24 cellular contexts compared by ENCODE assay signal in the genomic region with DNA sequence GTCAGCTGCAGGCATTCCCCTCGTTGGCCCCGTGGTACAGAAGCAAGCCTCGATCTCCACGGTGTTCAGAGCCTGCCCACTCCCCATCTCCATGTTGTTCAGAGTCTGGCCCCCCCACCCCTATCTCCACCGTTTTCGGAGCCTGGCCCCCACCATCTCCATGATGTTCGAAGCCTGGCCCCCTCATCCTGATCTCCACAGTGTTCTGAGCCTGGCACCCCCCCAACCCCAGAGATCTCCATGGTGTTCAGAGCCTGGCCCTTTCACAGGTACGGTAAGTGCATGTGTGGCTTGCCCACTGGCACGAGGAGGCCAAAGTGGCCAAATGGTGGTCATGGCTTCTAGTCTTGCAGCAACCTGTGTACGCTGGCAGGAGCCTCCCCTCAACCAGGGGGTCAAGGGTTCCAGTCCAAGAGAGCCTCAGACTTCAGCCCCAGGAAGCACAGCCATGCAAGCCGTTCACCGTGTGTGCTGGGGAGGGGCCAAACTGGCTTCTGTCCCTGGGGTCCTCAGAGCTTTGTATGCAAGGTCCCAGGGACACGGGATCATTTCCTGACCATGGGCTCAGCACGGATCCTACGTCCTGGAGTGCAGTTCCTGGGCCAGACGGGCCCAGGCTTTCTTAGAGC. TPM values are rescaled to one million over a fixed set of nuclear protein-coding genes. Genes with fewer than 3 reads are reported as not detected.
DNase-seq lines count a peak whose midpoint lies in the region; ATAC-seq and TF ChIP-seq lines count a peak whose summit lies in the region.
"Had no signal": no experiment of that assay in that cellular context is flagged by ENCODE, and none has a peak within 500 bp of the region (broad histone marks: within the 10 kb centered on the region; RNA-seq: fewer than 3 reads in every experiment).

No MANE protein-coding gene starts in this region.

- H3K36me3 Mint-ChIP-seq in H9 (ENCODE audit: insufficient read depth in 1 of 3, low read depth in 3 of 3): no peaks in the 10 kb centered on the region
- no peaks in the 10 kb centered on the region for H3K36me3 Mint-ChIP-seq in T-helper 2 cell treated with Interferon-gamma antibody and Interleukin-4, amounts not matched to agents 5 μg/mL and 100 μg/mL, for 36 hours (ENCODE audit: low read depth)
- H3K36me3 Mint-ChIP-seq: CD4-positive, alpha-beta memory T cell had no signal

- H3K79me2 ChIP-seq in H9 (ENCODE audit: insufficient read depth, low read length) (no peaks in the 10 kb centered on the region), hepatocyte (no peaks in the 10 kb centered on the region)

- H3K23ac ChIP-seq in H9 (ENCODE audit: insufficient read length, low read depth, low read length): no peak overlapping the region

- intact Hi-C loops in posterior vena cava (cut with DNase I): no loop called here

- no peak overlapping the region; a peak in 2 of 7 replicates for H3K27ac Mint-ChIP-seq in H9
- H3K27ac Mint-ChIP-seq in T-helper 2 cell treated with Interferon-gamma antibody and Interleukin-4, amounts not matched to agents 5 μg/mL and 100 μg/mL, for 36 hours: no peak overlapping the region

- no peak overlapping the region for H4K5ac ChIP-seq in H9 (ENCODE audit: insufficient read length, low read depth, low read length)

- no peak overlapping the region for H3K18ac ChIP-seq in H9 (ENCODE audit: insufficient read length, low read depth, low read length)

- no peaks in the 10 kb centered on the region for H3K9me3 Mint-ChIP-seq in H9
- no peaks in the 10 kb centered on the region for H3K9me3 Mint-ChIP-seq in T-helper 2 cell treated with Interferon-gamma antibody and Interleukin-4, amounts not matched to agents 5 μg/mL and 100 μg/mL, for 36 hours
- H3K9me3 Mint-ChIP-seq: CD4-positive, alpha-beta memory T cell had no signal

- H2AK5ac ChIP-seq in H9 (ENCODE audit: insufficient read length, low read length): no peak overlapping the region

- H3T11ph ChIP-seq in H9 (ENCODE audit: low read length): no peak overlapping the region

- H3K56ac ChIP-seq in H9 (ENCODE audit: insufficient read length, low read depth, low read length): no peak overlapping the region

- H2BK20ac ChIP-seq in H9 (ENCODE audit: low read depth, low read length, poor library complexity, severe bottlenecking): no peak overlapping the region

- no peak overlapping the region for H4K91ac ChIP-seq in H9 (ENCODE audit: insufficient read length, low read depth, low read length)

- no peak overlapping the region for H3K4me3 Mint-ChIP-seq in H9
- H3K4me3 Mint-ChIP-seq in T-helper 2 cell treated with Interferon-gamma antibody and Interleukin-4, amounts not matched to agents 5 μg/mL and 100 μg/mL, for 36 hours: no peak overlapping the region
- H3K4me3 Mint-ChIP-seq: CD4-positive, alpha-beta memory T cell had no signal

- peaks cover 15% of the 10 kb centered on the region for H3K27me3 Mint-ChIP-seq in H9 (ENCODE audit: low read depth)
- H3K27me3 Mint-ChIP-seq in T-helper 2 cell treated with Interferon-gamma antibody and Interleukin-4, amounts not matched to agents 5 μg/mL and 100 μg/mL, for 36 hours (ENCODE audit: low read depth): peaks cover 4% of the 10 kb centered on the region

- H4K20me1 ChIP-seq in BLaER1 (no peaks in the 10 kb centered on the region), H9 (ENCODE audit: control insufficient read depth, insufficient read depth, insufficient read length) (no peaks in the 10 kb centered on the region), hepatocyte (ENCODE audit: insufficient read depth, poor library complexity, severe bottlenecking) (no peaks in the 10 kb centered on the region)

- H3K4me2 ChIP-seq in BLaER1 (peak overlapping the region; percentile 76), H9 (ENCODE audit: insufficient read depth, insufficient read length, low read length) (no peak overlapping the region), hepatocyte (no peak overlapping the region)
- H3K4me2 ChIP-seq: KMS-11 had no signal

- H3K36me3 ChIP-seq in BLaER1: peaks cover 30% of the 10 kb centered on the region
- no peaks in the 10 kb centered on the region for H3K36me3 ChIP-seq in hepatocyte (replicated peaks; ENCODE audit: insufficient read depth, low read depth)
- H3K36me3 ChIP-seq: BE2C had no signal

- H3K9ac ChIP-seq in BLaER1 (no peak overlapping the region), H9 (ENCODE audit: extremely low read depth, insufficient read length, low read length) (no peak overlapping the region)
- H3K9ac ChIP-seq: KMS-11 had no signal

- no peak overlapping the region; the same call in 1 of the 2 replicates for H3K14ac ChIP-seq in H9 (ENCODE audit: insufficient read depth, low read length)

- peak; percentile 19 for DNase-seq in H9
- peak; percentile 1 for DNase-seq in hepatocyte (ENCODE audit: low spot score)
- peak; percentile 44 for DNase-seq in posterior vena cava (ENCODE audit: low spot score)
- DNase-seq in T-helper 2 cell treated with Interferon-gamma antibody and Interleukin-4, amounts not matched to agents 5 μg/mL and 100 μg/mL, for 36 hours (ENCODE audit: low spot score): no peak
- DNase-seq: BE2C; Caco-2; CD4-positive, alpha-beta memory T cell; DMS 273 treated with DMSO at 0.1 percent for 48 hours; DND-41; GOT3; NCI-H1092 treated with DMSO at 0.1 percent for 48 hours; NCI-H1436 treated with DMSO at 0.1 percent for 48 hours; NCI-H2029; NCI-H226; NCI-H510A treated with DMSO at 0.1 percent for 48 hours; NCI-H774; NK-92 treated with Interleukin-12 subunit alpha and Interleukin-12 subunit beta, amount 100 ng/mL, for 24 hours had no signal

- no peak overlapping the region for H4K8ac ChIP-seq in H9 (replicated peaks; ENCODE audit: insufficient read length, low read depth, low read length)

- H2BK15ac ChIP-seq in H9 (ENCODE audit: low read depth, low read length): no peak overlapping the region

- ATAC-seq in GM21515 (IDR thresholded peaks at IDR 0.05; ENCODE audit: unreplicated experiment): no peak
- no peak for ATAC-seq in GM21717 (IDR thresholded peaks at IDR 0.05; ENCODE audit: unreplicated experiment)
- no peak for ATAC-seq in GM18517 (IDR thresholded peaks at IDR 0.05; ENCODE audit: unreplicated experiment)
- ATAC-seq: GM12878, HCT116 had no signal

- H3K4me1 ChIP-seq in BLaER1 (peaks cover 61% of the 10 kb centered on the region), H9 (ENCODE audit: insufficient read depth, low read length) (no peaks in the 10 kb centered on the region), hepatocyte (ENCODE audit: insufficient read depth) (no peaks in the 10 kb centered on the region)
- H3K4me1 ChIP-seq: Caco-2 had no signal

- no peaks in the 10 kb centered on the region for H3K4me1 Mint-ChIP-seq in H9
- peaks cover 3% of the 10 kb centered on the region for H3K4me1 Mint-ChIP-seq in T-helper 2 cell treated with Interferon-gamma antibody and Interleukin-4, amounts not matched to agents 5 μg/mL and 100 μg/mL, for 36 hours (ENCODE audit: low read depth)

- H3K79me1 ChIP-seq in H9 (ENCODE audit: insufficient read depth, low read depth, low read length, poor library complexity, severe bottlenecking): no peaks in the 10 kb centered on the region

- H3K4ac ChIP-seq in H9 (ENCODE audit: low read depth, low read length): no peak overlapping the region

- no peak overlapping the region for H2BK120ac ChIP-seq in H9 (ENCODE audit: low read depth, low read length, poor library complexity, severe bottlenecking)

- H3K4me3 ChIP-seq in BLaER1 (peak overlapping the region; percentile 46), hepatocyte (no peak overlapping the region)
- H3K4me3 ChIP-seq: GM12878 had no signal

- no peak overlapping the region for H2BK12ac ChIP-seq in H9 (ENCODE audit: insufficient read length, low read depth, low read length)

- no peak overlapping the region for H2BK5ac ChIP-seq in H9 (ENCODE audit: insufficient read length, low read length)

- no peaks in the 10 kb centered on the region for H3K23me2 ChIP-seq in H9 (ENCODE audit: insufficient read length, low read depth, low read length, poor library complexity, severe bottlenecking)

- H3K27ac ChIP-seq in BLaER1 (peak overlapping the region; percentile 35), H9 (ENCODE audit: insufficient read length, low read depth, low read length) (no peak overlapping the region), hepatocyte (no peak overlapping the region)
- H3K27ac ChIP-seq: KMS-11 had no signal

- TF ChIP-seq CTCF in H9 (conservative IDR thresholded peaks at IDR 0.05) (no peak), hepatocyte (IDR thresholded peaks at IDR 0.05; ENCODE audit: poor library complexity) (no peak)

- H3K27me3 ChIP-seq in BLaER1: no peaks in the 10 kb centered on the region
- no peaks in the 10 kb centered on the region for H3K27me3 ChIP-seq in H9 (ENCODE audit: insufficient read depth, low read length)
- no peaks in the 10 kb centered on the region for H3K27me3 ChIP-seq in hepatocyte
- H3K27me3 ChIP-seq: BE2C had no signal

- H3K9me3 ChIP-seq in BLaER1 (peaks cover 67% of the 10 kb centered on the region), H9 (ENCODE audit: control insufficient read depth, low read depth, low read length) (no peaks in the 10 kb centered on the region), hepatocyte (ENCODE audit: low read depth) (no peaks in the 10 kb centered on the region)
- H3K9me3 ChIP-seq: BE2C, Caco-2 had no signal

- no peaks in the 10 kb centered on the region for H3K9me2 ChIP-seq in hepatocyte (replicated peaks; ENCODE audit: insufficient read depth)

- H2AFZ ChIP-seq in H9 (ENCODE audit: low read length) (no peak overlapping the region), hepatocyte (no peak overlapping the region)

- WGBS in H9 (ENCODE audit: extremely low coverage, insufficient read length, low lambda C conversion rate): no CpG with 5 or more reads among the region's 16 CpGs
- 91% methylated on average over 15 of the region's 16 CpGs for WGBS in hepatocyte (ENCODE audit: low lambda C conversion rate, missing lambda C conversion rate)

RNA-seq across cellular contexts. Expression of gene PCBP3, which starts 13.3 kb away (rescaled TPM):
- 10.8 and 10.9 TPM in 2 replicates for total RNA-seq in H9 (2021)
- total RNA-seq in hepatocyte: 3.1 and 5.5 TPM in 2 replicates
- polyA plus RNA-seq in hepatocyte: 7.2 and 8.8 TPM in 2 replicates
- total RNA-seq in posterior vena cava: 1 to 10 TPM; 2.6 to 7.4 TPM
